In genomic region chr20:35277531-35278395, GRCh38 we compare ENCODE assay signal across 8 cellular contexts. TPM values are rescaled to one million over a fixed set of nuclear protein-coding genes. Genes with fewer than 3 reads are reported as not detected.
DNase-seq lines count a peak whose midpoint lies in the region; ATAC-seq and FAIRE-seq lines count a peak whose summit lies in the region.

Gene MMP24OS, minus strand, starts transcription at chr20:35278122. Its CDS starts 193 bp downstream, at chr20:35277929.

- peaks cover 6 to 7% of the 10 kb centered on the region in 2 donors for H3K4me1 ChIP-seq in neuronal stem cell (ENCODE audit: control insufficient read depth in 2 of 2, insufficient read depth in 1 of 2, low read depth in 1 of 2, low read length in 2 of 2)
- peaks cover 2 to 50% (median 37%) of the 10 kb centered on the region in 5 donors for H3K4me1 ChIP-seq in subcutaneous abdominal adipose tissue (ENCODE audit: control insufficient read depth in 5 of 5, insufficient read depth in 5 of 5, low read length in 5 of 5)

- peak within 1 kb of the TSS; percentile 88 for H2AFZ ChIP-seq in neuronal stem cell (ENCODE audit: low read length)

- peak within 1 kb of the TSS; percentile 85 for H3K4me2 ChIP-seq in neuronal stem cell (ENCODE audit: insufficient read depth, low read length, poor library complexity, severe bottlenecking)

- FAIRE-seq in frontal cortex (lab: Jason Lieb, UNC): no peak

- no peak within 1 kb of the TSS for H4K8ac ChIP-seq in neuronal stem cell (ENCODE audit: low read depth, low read length)

- H3K9ac ChIP-seq in neuronal stem cell (ENCODE audit: low read depth, low read length, poor library complexity) (peak within 1 kb of the TSS; percentile 90), subcutaneous abdominal adipose tissue (ENCODE audit: low read length in 5 of 5) (peak within 1 kb of the TSS; percentile 65 to 94 (median 94))

- no peak within 1 kb of the TSS for H2BK12ac ChIP-seq in neuronal stem cell (ENCODE audit: low read length)

- peak; percentile 92 for DNase-seq in EH (ENCODE audit: low read depth)
- DNase-seq in SIG-M5 treated with dmso at 0.1 percent for 504 hours (lab: John Stamatoyannopoulos, UW; ENCODE audit: unreplicated experiment): peak; percentile 91
- peak; percentile 48 to 84 (median 70) for DNase-seq in activated naive CD4-positive, alpha-beta T cell (lab: John Stamatoyannopoulos, UW)
- peak; percentile 85 to 94 for DNase-seq in frontal cortex (ENCODE audit: low spot score in 2 of 2)
- DNase-seq in neuronal stem cell (ENCODE audit: low spot score): peak; percentile 85

- H2AK5ac ChIP-seq in neuronal stem cell (ENCODE audit: low read depth, low read length): peak within 1 kb of the TSS; percentile 37

- peaks cover 3% of the 10 kb centered on the region for H3K79me1 ChIP-seq in neuronal stem cell (ENCODE audit: low read depth, low read length)

- H2BK120ac ChIP-seq in neuronal stem cell (ENCODE audit: low read depth, low read length): no peak within 1 kb of the TSS

- no peak within 1 kb of the TSS for H2BK5ac ChIP-seq in neuronal stem cell (ENCODE audit: low read length)

- H3K4me3 ChIP-seq in neuronal stem cell (ENCODE audit: low read length in 2 of 2): peak within 1 kb of the TSS; percentile 66 to 85
- peak within 1 kb of the TSS; percentile 76 to 89 (median 80) for H3K4me3 ChIP-seq in subcutaneous abdominal adipose tissue (ENCODE audit: low read depth in 1 of 5, low read length in 5 of 5)

- H3K27ac ChIP-seq in KOPT-K1 (ENCODE audit: low read depth, low read length, poor library complexity, severe bottlenecking) (peak within 1 kb of the TSS; percentile 72), neuronal stem cell (replicated peaks; ENCODE audit: low read length) (peak within 1 kb of the TSS; percentile 70), subcutaneous abdominal adipose tissue (ENCODE audit: low read depth, low read length) (peak within 1 kb of the TSS; percentile 87)

- H3K27me3 ChIP-seq in neuronal stem cell (ENCODE audit: control insufficient read depth in 3 of 3, insufficient read depth in 3 of 3, low read depth in 1 of 3, low read length in 3 of 3) (no peaks in the 10 kb centered on the region), subcutaneous abdominal adipose tissue (ENCODE audit: control insufficient read depth in 5 of 5, insufficient read depth in 4 of 5, low read length in 5 of 5) (no peaks in the 10 kb centered on the region)

- H3K23ac ChIP-seq in neuronal stem cell (ENCODE audit: low read depth, low read length, poor library complexity): peak within 1 kb of the TSS; percentile 92

- H3K9me3 ChIP-seq in KOPT-K1 (ENCODE audit: insufficient read depth, low read length, poor library complexity, severe bottlenecking) (no peaks in the 10 kb centered on the region), neuronal stem cell (replicated peaks in 1 of 2; ENCODE audit: control insufficient read depth in 2 of 2, insufficient read depth in 1 of 2, low read depth in 1 of 2, low read length in 2 of 2) (no peaks in the 10 kb centered on the region), subcutaneous abdominal adipose tissue (ENCODE audit: control insufficient read depth in 5 of 5, low read length in 5 of 5) (no peaks in the 10 kb centered on the region)

- H3K18ac ChIP-seq in neuronal stem cell (ENCODE audit: low read length): peak within 1 kb of the TSS; percentile 84

- H2BK15ac ChIP-seq in neuronal stem cell (ENCODE audit: low read length): no peak within 1 kb of the TSS

- H4K91ac ChIP-seq in neuronal stem cell (ENCODE audit: low read depth, low read length, poor library complexity): no peak within 1 kb of the TSS

- no peak within 1 kb of the TSS for H3K14ac ChIP-seq in neuronal stem cell (ENCODE audit: low read length)

- H3K36me3 ChIP-seq in KOPT-K1 (ENCODE audit: insufficient read depth, low read length) (peaks cover 64% of the 10 kb centered on the region), neuronal stem cell (replicated peaks in 1 of 2; ENCODE audit: control insufficient read depth in 2 of 2, insufficient read depth in 2 of 2, low read length in 2 of 2) (peaks cover 27 to 64% of the 10 kb centered on the region in 2 donors), subcutaneous abdominal adipose tissue (ENCODE audit: control insufficient read depth in 5 of 5, insufficient read depth in 5 of 5, low read length in 5 of 5) (peaks cover 0 to 55% (median 45%) of the 10 kb centered on the region in 5 donors)

- H3K4ac ChIP-seq in neuronal stem cell (ENCODE audit: low read length): no peak within 1 kb of the TSS

- ATAC-seq in GM21723 (IDR thresholded peaks at IDR 0.05; ENCODE audit: unreplicated experiment): peak; percentile 79

- WGBS in neuronal stem cell (ENCODE audit: extremely low coverage in 2 of 2, insufficient read length in 2 of 2, insufficient replicate concordance in 1 of 2), 2 donors: no CpG with 5 or more reads among the region's 76 CpGs

RNA-seq across cellular contexts. Expression of gene MMP24OS, which starts in this region (rescaled TPM):
- 3.3 TPM for total RNA-seq in frontal cortex
- 33.2 TPM for polyA plus RNA-seq in neuronal stem cell (2013, experiment 1 of 2)
- 34.0 TPM for polyA plus RNA-seq in neuronal stem cell (2013, experiment 2 of 2)

Comparison
In these comparisons a context has a peak if more than half of its experiments do, and no peak if none do; other contexts are left out.
1. Peak in every context shown above with its lines: DNase-seq, ATAC-seq, H3K4me3 ChIP-seq and H3K27ac ChIP-seq.